In genomic region chr5:151656311-151656710, GRCh38 we compare ENCODE assay signal across 8 cellular contexts.
"Had no signal": no experiment of that assay in that cellular context is flagged by ENCODE, and none has a peak within 500 bp of the region (broad histone marks: within the 10 kb centered on the region; RNA-seq: fewer than 3 reads in every experiment).

No MANE protein-coding gene starts in this region.

- ATAC-seq: GM12878 had no signal

- FAIRE-seq: G401.6, GM12878, GM12891, GM12892, GM18507, GM19239 had no signal

- H3K4me3 ChIP-seq: GM12878 had no signal

- DNase-seq: GDM1, GF-D8 had no signal
